Comparison of ENCODE assay signal across 15 cellular contexts in genomic region chr10:1299041-1299726, GRCh38.
"Had no signal": no experiment of that assay in that cellular context is flagged by ENCODE, and none has a peak within 500 bp of the region (broad histone marks: within the 10 kb centered on the region; RNA-seq: fewer than 3 reads in every experiment).

No MANE protein-coding gene starts in this region.

- H3K9me3 ChIP-seq: neutrophil, right lobe of liver, thoracic aorta had no signal

- ATAC-seq: activated CD8-positive, alpha-beta memory T cell treated with anti-CD3 and anti-CD28 coated beads, Interleukin-2, amount 10 ng/mL, durations not matched to agents 7 days and 5 days had no signal

- H3K4me3 ChIP-seq: lung, right lobe of liver, thoracic aorta had no signal

- DNase-seq: activated CD4-positive, alpha-beta T cell treated with anti-CD3 and anti-CD28 coated beads, Interleukin-2, amount 50 U/mL, for 1 hour; activated CD8-positive, alpha-beta memory T cell treated with anti-CD3 and anti-CD28 coated beads, Interleukin-2, amount 10 ng/mL, durations not matched to agents 7 days and 5 days; activated effector memory CD4-positive, alpha-beta T cell treated with Interleukin-2 at 50 U/mL for 16 hours; activated T-cell treated with anti-CD3 and anti-CD28 coated beads, Interleukin-2, amount 50 U/mL, for 24 hours; amniotic stem cell; hippocampal formation; kidney glomerular epithelial cell; midbrain; right lobe of liver; stimulated activated CD4-positive, alpha-beta T cell treated with anti-CD3 and anti-CD28 coated beads, Interleukin-2, amount 100 ng/mL, for 24 hours; stimulated activated naive CD4-positive, alpha-beta T cell treated with Interleukin-2 at 50 U/mL for 16 hours; T-helper 1 cell had no signal

- H3K4me1 ChIP-seq: right lobe of liver had no signal

- H3K27me3 ChIP-seq: right lobe of liver had no signal

- H3K36me3 ChIP-seq: neutrophil, right lobe of liver, thoracic aorta had no signal

- H3K27ac ChIP-seq: neutrophil, right lobe of liver, thoracic aorta had no signal
